1 cellular context compared by ENCODE assay signal in genomic region chr6:143450453-143451362, GRCh38.
TF ChIP-seq lines count a peak whose summit lies in the region.

TSS of gene ADAT2 (minus strand) at chr6:143450695. CDS start at chr6:143450658, 37 bp downstream.
A gene with protein sequence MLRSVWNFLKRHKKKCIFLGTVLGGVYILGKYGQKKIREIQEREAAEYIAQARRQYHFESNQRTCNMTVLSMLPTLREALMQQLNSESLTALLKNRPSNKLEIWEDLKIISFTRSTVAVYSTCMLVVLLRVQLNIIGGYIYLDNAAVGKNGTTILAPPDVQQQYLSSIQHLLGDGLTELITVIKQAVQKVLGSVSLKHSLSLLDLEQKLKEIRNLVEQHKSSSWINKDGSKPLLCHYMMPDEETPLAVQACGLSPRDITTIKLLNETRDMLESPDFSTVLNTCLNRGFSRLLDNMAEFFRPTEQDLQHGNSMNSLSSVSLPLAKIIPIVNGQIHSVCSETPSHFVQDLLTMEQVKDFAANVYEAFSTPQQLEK (plus strand): TSS chr6:143450805. CDS start chr6:143451043, 238 bp downstream.

TF ChIP-seq in HepG2, 621 proteins besides CTCF, POLR2A, EP300 and RAD21 (continued from another document and continues in another):
- 0 out of 2 replicates have a peak, but pooled peaks have one; percentile 44 for TF ChIP-seq MLXIP (CRISPR knock-in tag; IDR thresholded peaks at IDR 0.05; ENCODE audit: borderline replicate concordance)
- TF ChIP-seq TRIM24 (CRISPR knock-in tag; IDR thresholded peaks at IDR 0.05): no peak
- TF ChIP-seq KLF12 (CRISPR knock-in tag; IDR thresholded peaks at IDR 0.05; ENCODE audit: borderline replicate concordance): peak; percentile 98
- TF ChIP-seq MAZ (IDR thresholded peaks at IDR 0.05; ENCODE audit: borderline replicate concordance, low read depth, low read length): peak; percentile 90; the same call in 1 of the 2 replicates
- TF ChIP-seq MAZ (CRISPR knock-in tag; IDR thresholded peaks at IDR 0.05; ENCODE audit: low read depth): peak; percentile 92
- peak; percentile 99 for TF ChIP-seq ZNF589 (CRISPR knock-in tag; conservative IDR thresholded peaks at IDR 0.05)
- TF ChIP-seq RFXAP (CRISPR knock-in tag; IDR thresholded peaks at IDR 0.05; ENCODE audit: borderline replicate concordance): peak; percentile 98
- TF ChIP-seq ZFP1 (CRISPR knock-in tag; IDR thresholded peaks at IDR 0.05): peak; percentile 98
- peak; percentile 97 for TF ChIP-seq ZBTB42 (CRISPR knock-in tag; IDR thresholded peaks at IDR 0.05)
- peak; percentile 73 for TF ChIP-seq ZNF777 (CRISPR knock-in tag; IDR thresholded peaks at IDR 0.05)
- no peak; the same call in 1 of the 2 replicates for TF ChIP-seq ZNF337 (CRISPR knock-in tag; IDR thresholded peaks at IDR 0.05; ENCODE audit: borderline replicate concordance, low read depth)
- no peak for TF ChIP-seq ZNF101 (CRISPR knock-in tag; IDR thresholded peaks at IDR 0.05; ENCODE audit: borderline replicate concordance, low read depth)
- peak; percentile 95; the same call in 1 of the 2 replicates for TF ChIP-seq ZSCAN30 (CRISPR knock-in tag; IDR thresholded peaks at IDR 0.05)
- peak; percentile 92 for TF ChIP-seq YY1 (IDR thresholded peaks at IDR 0.05; ENCODE audit: insufficient read depth, insufficient replicate concordance, low read depth, low read length)
- peak; percentile 93; the same call in 1 of the 2 replicates for TF ChIP-seq ZNF766 (CRISPR knock-in tag; IDR thresholded peaks at IDR 0.05; ENCODE audit: borderline replicate concordance)
- peak; percentile 91 for TF ChIP-seq FOXC1 (CRISPR knock-in tag; IDR thresholded peaks at IDR 0.05; ENCODE audit: borderline replicate concordance)
- TF ChIP-seq ZNF788 (CRISPR knock-in tag; IDR thresholded peaks at IDR 0.05; ENCODE audit: borderline replicate concordance): peak; percentile 99
- 0 out of 2 replicates have a peak, but pooled peaks have one; percentile 29 for TF ChIP-seq MTF2 (CRISPR knock-in tag; IDR thresholded peaks at IDR 0.05; ENCODE audit: borderline replicate concordance)
- TF ChIP-seq ZNF629 (CRISPR knock-in tag; conservative IDR thresholded peaks at IDR 0.05): peak; percentile 67
- peak; percentile 98 for TF ChIP-seq SIN3B (IDR thresholded peaks at IDR 0.05; ENCODE audit: low read length)
- no peak; the same call in 1 of the 2 replicates for TF ChIP-seq ZNF367 (CRISPR knock-in tag; IDR thresholded peaks at IDR 0.05; ENCODE audit: borderline replicate concordance)
- TF ChIP-seq KAT2B (IDR thresholded peaks at IDR 0.05; ENCODE audit: borderline replicate concordance, low read depth, low read length): no peak
- TF ChIP-seq TAF15 (IDR thresholded peaks at IDR 0.05; ENCODE audit: low read depth, low read length, poor library complexity, severe bottlenecking): peak; percentile 98
- peak; percentile 99 for TF ChIP-seq HOXA5 (CRISPR knock-in tag; IDR thresholded peaks at IDR 0.05)
- TF ChIP-seq, protein P1, sequence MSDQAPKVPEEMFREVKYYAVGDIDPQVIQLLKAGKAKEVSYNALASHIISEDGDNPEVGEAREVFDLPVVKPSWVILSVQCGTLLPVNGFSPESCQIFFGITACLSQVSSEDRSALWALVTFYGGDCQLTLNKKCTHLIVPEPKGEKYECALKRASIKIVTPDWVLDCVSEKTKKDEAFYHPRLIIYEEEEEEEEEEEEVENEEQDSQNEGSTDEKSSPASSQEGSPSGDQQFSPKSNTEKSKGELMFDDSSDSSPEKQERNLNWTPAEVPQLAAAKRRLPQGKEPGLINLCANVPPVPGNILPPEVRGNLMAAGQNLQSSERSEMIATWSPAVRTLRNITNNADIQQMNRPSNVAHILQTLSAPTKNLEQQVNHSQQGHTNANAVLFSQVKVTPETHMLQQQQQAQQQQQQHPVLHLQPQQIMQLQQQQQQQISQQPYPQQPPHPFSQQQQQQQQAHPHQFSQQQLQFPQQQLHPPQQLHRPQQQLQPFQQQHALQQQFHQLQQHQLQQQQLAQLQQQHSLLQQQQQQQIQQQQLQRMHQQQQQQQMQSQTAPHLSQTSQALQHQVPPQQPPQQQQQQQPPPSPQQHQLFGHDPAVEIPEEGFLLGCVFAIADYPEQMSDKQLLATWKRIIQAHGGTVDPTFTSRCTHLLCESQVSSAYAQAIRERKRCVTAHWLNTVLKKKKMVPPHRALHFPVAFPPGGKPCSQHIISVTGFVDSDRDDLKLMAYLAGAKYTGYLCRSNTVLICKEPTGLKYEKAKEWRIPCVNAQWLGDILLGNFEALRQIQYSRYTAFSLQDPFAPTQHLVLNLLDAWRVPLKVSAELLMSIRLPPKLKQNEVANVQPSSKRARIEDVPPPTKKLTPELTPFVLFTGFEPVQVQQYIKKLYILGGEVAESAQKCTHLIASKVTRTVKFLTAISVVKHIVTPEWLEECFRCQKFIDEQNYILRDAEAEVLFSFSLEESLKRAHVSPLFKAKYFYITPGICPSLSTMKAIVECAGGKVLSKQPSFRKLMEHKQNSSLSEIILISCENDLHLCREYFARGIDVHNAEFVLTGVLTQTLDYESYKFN (CRISPR knock-in tag; conservative IDR thresholded peaks at IDR 0.05): peak; percentile 79
- TF ChIP-seq HIVEP1 (CRISPR knock-in tag; IDR thresholded peaks at IDR 0.05): peak; percentile 97
- peak; percentile 82; the same call in 1 of the 2 replicates for TF ChIP-seq RERE (CRISPR knock-in tag; IDR thresholded peaks at IDR 0.05; ENCODE audit: low read depth)
- TF ChIP-seq NFE2L1 (CRISPR knock-in tag; IDR thresholded peaks at IDR 0.05; ENCODE audit: borderline replicate concordance): no peak
- peak; percentile 98; the same call in 1 of the 2 replicates for TF ChIP-seq CENPBD1 (CRISPR knock-in tag; IDR thresholded peaks at IDR 0.05; ENCODE audit: borderline replicate concordance, low read depth)
- no peak for TF ChIP-seq MEIS1 (CRISPR knock-in tag; IDR thresholded peaks at IDR 0.05; ENCODE audit: borderline replicate concordance)
- TF ChIP-seq, protein P2, sequence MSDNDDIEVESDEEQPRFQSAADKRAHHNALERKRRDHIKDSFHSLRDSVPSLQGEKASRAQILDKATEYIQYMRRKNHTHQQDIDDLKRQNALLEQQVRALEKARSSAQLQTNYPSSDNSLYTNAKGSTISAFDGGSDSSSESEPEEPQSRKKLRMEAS (IDR thresholded peaks at IDR 0.05): peak; percentile 95
- no peak for TF ChIP-seq ZNF431 (CRISPR knock-in tag; IDR thresholded peaks at IDR 0.05; ENCODE audit: borderline replicate concordance, low read depth)
- peak; percentile 85; the same call in 1 of the 2 replicates for TF ChIP-seq ZNF225 (CRISPR knock-in tag; IDR thresholded peaks at IDR 0.05)
- TF ChIP-seq MTERF4 (CRISPR knock-in tag; IDR thresholded peaks at IDR 0.05): peak; percentile 96
- peak; percentile 99; the same call in 1 of the 2 replicates for TF ChIP-seq TOE1 (CRISPR knock-in tag; IDR thresholded peaks at IDR 0.05)
- TF ChIP-seq PRMT3 (CRISPR knock-in tag; IDR thresholded peaks at IDR 0.05; ENCODE audit: borderline replicate concordance, low read depth): peak; percentile 96; the same call in 1 of the 2 replicates
- TF ChIP-seq, protein P3, sequence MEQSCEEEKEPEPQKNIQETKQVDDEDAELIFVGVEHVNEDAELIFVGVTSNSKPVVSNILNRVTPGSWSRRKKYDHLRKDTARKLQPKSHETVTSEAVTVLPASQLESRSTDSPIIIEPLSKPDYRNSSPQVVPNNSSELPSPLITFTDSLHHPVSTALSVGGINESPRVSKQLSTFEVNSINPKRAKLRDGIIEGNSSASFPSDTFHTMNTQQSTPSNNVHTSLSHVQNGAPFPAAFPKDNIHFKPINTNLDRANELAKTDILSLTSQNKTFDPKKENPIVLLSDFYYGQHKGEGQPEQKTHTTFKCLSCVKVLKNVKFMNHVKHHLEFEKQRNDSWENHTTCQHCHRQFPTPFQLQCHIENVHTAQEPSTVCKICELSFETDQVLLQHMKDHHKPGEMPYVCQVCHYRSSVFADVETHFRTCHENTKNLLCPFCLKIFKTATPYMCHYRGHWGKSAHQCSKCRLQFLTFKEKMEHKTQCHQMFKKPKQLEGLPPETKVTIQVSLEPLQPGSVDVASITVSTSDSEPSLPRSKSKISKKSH (CRISPR knock-in tag; IDR thresholded peaks at IDR 0.05; ENCODE audit: borderline replicate concordance): peak; percentile 99
- peak; percentile 99 for TF ChIP-seq SALL1 (CRISPR knock-in tag; IDR thresholded peaks at IDR 0.05)
- no peak for TF ChIP-seq NR3C1 (CRISPR knock-in tag; IDR thresholded peaks at IDR 0.05)
- no peak for TF ChIP-seq BCLAF1 (IDR thresholded peaks at IDR 0.05)
- no peak for TF ChIP-seq ZBTB7A (CRISPR knock-in tag; IDR thresholded peaks at IDR 0.05)
